19 cellular contexts compared by ENCODE assay signal in the genomic region with DNA sequence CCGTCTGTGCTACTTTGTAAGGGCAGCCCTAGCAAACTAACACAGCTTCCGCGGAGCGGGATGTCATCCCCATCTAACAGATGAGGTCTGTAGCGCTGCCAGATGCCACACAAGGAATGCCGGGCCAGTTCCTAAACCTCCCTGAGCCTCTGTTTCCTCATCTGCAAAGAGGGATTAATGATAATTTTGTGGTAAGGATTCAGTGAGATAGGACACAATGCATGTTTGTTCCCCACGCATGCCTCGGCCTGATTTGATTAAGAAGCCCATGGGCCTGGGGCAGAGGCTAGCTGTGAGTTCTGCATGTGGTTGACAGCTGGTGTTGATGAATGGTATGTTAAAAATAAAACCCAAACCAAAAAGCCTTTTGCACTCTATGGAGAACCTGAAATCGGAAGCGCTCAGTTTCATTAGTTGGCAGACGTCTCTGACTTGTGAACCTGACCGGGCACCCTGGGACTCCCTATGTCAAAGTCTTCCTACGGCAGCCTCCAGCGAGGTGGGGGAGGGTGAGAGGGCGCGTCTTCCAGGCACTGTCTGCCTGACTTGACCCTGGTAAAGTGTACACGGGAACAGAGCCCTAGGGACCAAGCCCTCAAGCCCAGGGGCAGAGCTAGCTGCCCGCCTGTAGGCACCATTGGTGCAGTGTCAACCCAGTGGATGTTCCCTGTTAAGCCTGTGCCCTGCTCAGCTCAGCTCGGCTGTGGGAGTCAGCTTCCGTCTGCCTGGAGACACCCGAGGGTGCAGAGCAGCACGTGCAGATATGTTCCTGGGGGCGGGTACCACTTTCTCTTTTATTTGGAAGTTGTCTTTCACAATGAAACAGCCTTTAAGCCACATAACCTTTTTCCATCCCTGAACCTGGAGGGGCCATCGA. TPM values are rescaled to one million over a fixed set of nuclear protein-coding genes. Genes with fewer than 3 reads are reported as not detected.
DNase-seq lines count a peak whose midpoint lies in the region; ATAC-seq and TF ChIP-seq lines count a peak whose summit lies in the region.
"Had no signal": no experiment of that assay in that cellular context is flagged by ENCODE, and none has a peak within 500 bp of the region (broad histone marks: within the 10 kb centered on the region; RNA-seq: fewer than 3 reads in every experiment).

No MANE protein-coding gene starts in this region.

- DNase-seq in MV-4-11 (lab: John Stamatoyannopoulos, UW) (peak; percentile 88), SJCRH30 (peak; percentile 69 to 82), PC-9 (no peak), uterus (no peak), AG20443 (ENCODE audit: low spot score) (no peak)
- DNase-seq: activated CD4-positive, alpha-beta T cell treated with anti-CD3 and anti-CD28 coated beads, Interleukin-2, amount 10 ng/mL, durations not matched to agents 24 days and 14 days; activated naive CD8-positive, alpha-beta T cell treated with anti-CD3 and anti-CD28 coated beads, Interleukin-2, amount 50 U/mL, for 24 hours; body of pancreas; effector CD4-positive, alpha-beta T cell; kidney glomerular epithelial cell; NCI-H187 treated with DMSO at 0.1 percent for 48 hours; NCI-H446; sigmoid colon; T-helper 1 cell; trophoblast cell had no signal

- peak overlapping the region; percentile 66 for H3K4me2 ChIP-seq in BLaER1
- H3K4me2 ChIP-seq in PC-9 = no peak overlapping the region

- H3K9ac ChIP-seq in BLaER1 = no peak overlapping the region

- TF ChIP-seq CTCF in PC-9 (conservative IDR thresholded peaks at IDR 0.05) (no peak), uterus (IDR thresholded peaks at IDR 0.05) (no peak)

- H3K4me3 ChIP-seq in BLaER1 (no peak overlapping the region), SJCRH30 (no peak overlapping the region), PC-9 (no peak overlapping the region), uterus (no peak overlapping the region)
- H3K4me3 ChIP-seq: body of pancreas, sigmoid colon had no signal

- H3K36me3 ChIP-seq in BLaER1 (no peaks in the 10 kb centered on the region), SJCRH30 (no peaks in the 10 kb centered on the region), PC-9 (ENCODE audit: low read depth) (no peaks in the 10 kb centered on the region), uterus (no peaks in the 10 kb centered on the region)
- H3K36me3 ChIP-seq: sigmoid colon had no signal

- H4K20me1 ChIP-seq in BLaER1 (no peaks in the 10 kb centered on the region), PC-9 (ENCODE audit: insufficient read depth) (no peaks in the 10 kb centered on the region)

- H3K27me3 ChIP-seq in BLaER1 (peaks cover 12% of the 10 kb centered on the region), SJCRH30 (peaks cover 5% of the 10 kb centered on the region; the same call in 1 of the 2 replicates), PC-9 (ENCODE audit: insufficient read depth, low read depth) (peaks cover 78% of the 10 kb centered on the region), uterus (no peaks in the 10 kb centered on the region)
- H3K27me3 ChIP-seq: body of pancreas had no signal

- no peaks in the 10 kb centered on the region for H3K9me2 ChIP-seq in PC-9 (ENCODE audit: insufficient read depth)

- no peak overlapping the region for H2AFZ ChIP-seq in PC-9

- CTCF ChIA-PET in PC-9 (lab: Charles Lee) = interaction anchor here (0.6 kb wide), 1 partner anchor 19 kb away, joined by 3 read pairs; no protein-coding TSS in a partner anchor

- POLR2A ChIA-PET in PC-9 (lab: Charles Lee; ENCODE audit: unreplicated experiment) = no interaction called here

- H3K4me1 ChIP-seq in BLaER1 (peaks cover 61% of the 10 kb centered on the region), SJCRH30 (peaks cover 16% of the 10 kb centered on the region), PC-9 (replicated peaks; ENCODE audit: insufficient read depth) (no peaks in the 10 kb centered on the region), uterus (no peaks in the 10 kb centered on the region)
- H3K4me1 ChIP-seq: body of pancreas, sigmoid colon had no signal

- TF ChIP-seq POLR2A in uterus (IDR thresholded peaks at IDR 0.05) = no peak

- BruUV-seq in PC-9 (replicated peaks; lab: Mats Ljungman, UMichigan) = no TSS peak

- H3K9me3 ChIP-seq in BLaER1 (0 out of 2 replicates have a peak, but pooled peaks cover 4% of the 10 kb centered on the region), SJCRH30 (replicated peaks) (peaks cover 4% of the 10 kb centered on the region; the same call in 1 of the 2 replicates), PC-9 (ENCODE audit: insufficient read depth, low read depth) (no peaks in the 10 kb centered on the region), uterus (no peaks in the 10 kb centered on the region)
- H3K9me3 ChIP-seq: body of pancreas had no signal

- no peaks in the 10 kb centered on the region for H3K79me2 ChIP-seq in PC-9 (ENCODE audit: low read depth)

- H3K27ac ChIP-seq in BLaER1 (no peak overlapping the region), SJCRH30 (no peak overlapping the region), PC-9 (no peak overlapping the region), uterus (no peak overlapping the region)
- H3K27ac ChIP-seq: body of pancreas, HL-60, sigmoid colon had no signal

- peak; percentile 80 for ATAC-seq in GM18867 (IDR thresholded peaks at IDR 0.05; ENCODE audit: unreplicated experiment)
- no peak for ATAC-seq in HG02798 (IDR thresholded peaks at IDR 0.05; ENCODE audit: poor library complexity, unreplicated experiment)
- ATAC-seq: activated naive CD8-positive, alpha-beta T cell treated with anti-CD3 and anti-CD28 coated beads, Interleukin-2, amount 50 U/mL, for 24 hours; body of pancreas had no signal

- no peaks in the 10 kb centered on the region for H3F3A ChIP-seq in PC-9 (ENCODE audit: insufficient read depth, low read depth)

- intact Hi-C loops in PC-9 (cut with micrococcal nuclease; ENCODE audit: unreplicated experiment) (no loop called here), uterus (cut with DNase I; ENCODE audit: low total_unique reads) (no loop called here)

RNA-seq across cellular contexts. Expression of a gene that starts 14.8 kb away (rescaled TPM):
- total RNA-seq in SJCRH30 (2014; rRNA removed; shearing (Covaris generic)) = not detected in 2 replicates
- total RNA-seq in PC-9 (2021) (50.0 and 57.5 TPM in 2 replicates), uterus (10 to 100 TPM in 1 of 4 donors, 1 to 10 TPM in 2, under 1 TPM in 1; 0.35 to 18.1 (median 4.2) TPM)
- total RNA-seq: activated CD4-positive, alpha-beta T cell treated with anti-CD3 and anti-CD28 coated beads, Interleukin-2, amount 10 ng/mL, durations not matched to agents 24 days and 14 days had no signal

Comparison
In these comparisons a context has a peak if more than half of its experiments do, and no peak if none do; other contexts are left out.
1. DNase-seq: peak in MV-4-11 (single experiment) and SJCRH30 (2 of 2); none in PC-9 (0 of 2), uterus (0 of 2) and AG20443 (single experiment).